Comparison of ENCODE assay signal across 15 cellular contexts in genomic region chr10:9075420-9075819, GRCh38.
"Had no signal": no experiment of that assay in that cellular context is flagged by ENCODE, and none has a peak within 500 bp of the region (broad histone marks: within the 10 kb centered on the region; RNA-seq: fewer than 3 reads in every experiment).

No MANE protein-coding gene starts in this region.

- H3K4me1 ChIP-seq: body of pancreas, colonic mucosa, psoas muscle, vagina had no signal

- H3K4me3 ChIP-seq: body of pancreas, colonic mucosa, lung, psoas muscle, skin epidermis, vagina had no signal

- DNase-seq: activated CD4-positive, alpha-beta T cell treated with anti-CD3 and anti-CD28 coated beads for 1 hour; activated CD4-positive, alpha-beta T cell treated with anti-CD3 and anti-CD28 coated beads, Interleukin-2, amount 50 U/mL, for 4 hours; activated T-cell treated with anti-CD3 and anti-CD28 coated beads for 4 hours; amniotic stem cell; body of pancreas; colonic mucosa; left colon; psoas muscle; right cardiac atrium; stimulated activated CD4-positive, alpha-beta T cell treated with anti-CD3 and anti-CD28 coated beads, Interleukin-2, amount 100 ng/mL, for 48 hours; SW 1271; WERI-Rb-1 had no signal

- H3K27me3 ChIP-seq: body of pancreas, colonic mucosa, vagina had no signal

- H3K27ac ChIP-seq: body of pancreas, colonic mucosa, psoas muscle, skin epidermis, vagina, WERI-Rb-1 had no signal

- ATAC-seq: body of pancreas, left colon, psoas muscle, right cardiac atrium had no signal

- H3K36me3 ChIP-seq: colonic mucosa, vagina, WERI-Rb-1 had no signal

- H3K9me3 ChIP-seq: body of pancreas, colonic mucosa, psoas muscle, vagina had no signal
